1 cellular context compared by ENCODE assay signal in genomic region chr2:74806355-74806839, GRCh38.
TF ChIP-seq lines count a peak whose summit lies in the region.

No MANE protein-coding gene starts in this region.

TF ChIP-seq in HepG2, 621 proteins besides CTCF, POLR2A, EP300 and RAD21 (continued from another document and continues in another):
- TF ChIP-seq, protein P1, sequence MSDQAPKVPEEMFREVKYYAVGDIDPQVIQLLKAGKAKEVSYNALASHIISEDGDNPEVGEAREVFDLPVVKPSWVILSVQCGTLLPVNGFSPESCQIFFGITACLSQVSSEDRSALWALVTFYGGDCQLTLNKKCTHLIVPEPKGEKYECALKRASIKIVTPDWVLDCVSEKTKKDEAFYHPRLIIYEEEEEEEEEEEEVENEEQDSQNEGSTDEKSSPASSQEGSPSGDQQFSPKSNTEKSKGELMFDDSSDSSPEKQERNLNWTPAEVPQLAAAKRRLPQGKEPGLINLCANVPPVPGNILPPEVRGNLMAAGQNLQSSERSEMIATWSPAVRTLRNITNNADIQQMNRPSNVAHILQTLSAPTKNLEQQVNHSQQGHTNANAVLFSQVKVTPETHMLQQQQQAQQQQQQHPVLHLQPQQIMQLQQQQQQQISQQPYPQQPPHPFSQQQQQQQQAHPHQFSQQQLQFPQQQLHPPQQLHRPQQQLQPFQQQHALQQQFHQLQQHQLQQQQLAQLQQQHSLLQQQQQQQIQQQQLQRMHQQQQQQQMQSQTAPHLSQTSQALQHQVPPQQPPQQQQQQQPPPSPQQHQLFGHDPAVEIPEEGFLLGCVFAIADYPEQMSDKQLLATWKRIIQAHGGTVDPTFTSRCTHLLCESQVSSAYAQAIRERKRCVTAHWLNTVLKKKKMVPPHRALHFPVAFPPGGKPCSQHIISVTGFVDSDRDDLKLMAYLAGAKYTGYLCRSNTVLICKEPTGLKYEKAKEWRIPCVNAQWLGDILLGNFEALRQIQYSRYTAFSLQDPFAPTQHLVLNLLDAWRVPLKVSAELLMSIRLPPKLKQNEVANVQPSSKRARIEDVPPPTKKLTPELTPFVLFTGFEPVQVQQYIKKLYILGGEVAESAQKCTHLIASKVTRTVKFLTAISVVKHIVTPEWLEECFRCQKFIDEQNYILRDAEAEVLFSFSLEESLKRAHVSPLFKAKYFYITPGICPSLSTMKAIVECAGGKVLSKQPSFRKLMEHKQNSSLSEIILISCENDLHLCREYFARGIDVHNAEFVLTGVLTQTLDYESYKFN (CRISPR knock-in tag; conservative IDR thresholded peaks at IDR 0.05), result peak; percentile 74
- TF ChIP-seq ZNF432 (CRISPR knock-in tag; IDR thresholded peaks at IDR 0.05; ENCODE audit: borderline replicate concordance) (no peak), ZBTB10 (CRISPR knock-in tag; IDR thresholded peaks at IDR 0.05; ENCODE audit: borderline replicate concordance) (no peak), ZNF567 (CRISPR knock-in tag; IDR thresholded peaks at IDR 0.05; ENCODE audit: borderline replicate concordance) (no peak), ZNF501 (CRISPR knock-in tag; IDR thresholded peaks at IDR 0.05) (no peak), RBAK (CRISPR knock-in tag; IDR thresholded peaks at IDR 0.05) (no peak), SOX5 (CRISPR knock-in tag; IDR thresholded peaks at IDR 0.05; ENCODE audit: borderline replicate concordance) (peak; percentile 97), SRF (IDR thresholded peaks at IDR 0.05; ENCODE audit: low read depth, low read length) (no peak), ZNF205 (CRISPR knock-in tag; IDR thresholded peaks at IDR 0.05) (no peak), ZNF546 (CRISPR knock-in tag; conservative IDR thresholded peaks at IDR 0.05) (no peak), JUN (CRISPR knock-in tag; IDR thresholded peaks at IDR 0.05) (no peak), ZNF703 (CRISPR knock-in tag; IDR thresholded peaks at IDR 0.05; ENCODE audit: borderline replicate concordance) (no peak), NRL (CRISPR knock-in tag; IDR thresholded peaks at IDR 0.05; ENCODE audit: borderline replicate concordance) (no peak), SUZ12 (IDR thresholded peaks at IDR 0.05; ENCODE audit: low read depth, low read length) (no peak), GLMP (CRISPR knock-in tag; IDR thresholded peaks at IDR 0.05; ENCODE audit: borderline replicate concordance) (no peak), E2F2 (CRISPR knock-in tag; IDR thresholded peaks at IDR 0.05; ENCODE audit: borderline replicate concordance) (no peak), YEATS4 (CRISPR knock-in tag; IDR thresholded peaks at IDR 0.05; ENCODE audit: borderline replicate concordance) (no peak), HCFC1 (IDR thresholded peaks at IDR 0.05; ENCODE audit: low read depth, low read length) (no peak), ZNF674 (CRISPR knock-in tag; IDR thresholded peaks at IDR 0.05; ENCODE audit: low read depth) (no peak), IKZF4 (CRISPR knock-in tag; IDR thresholded peaks at IDR 0.05; ENCODE audit: borderline replicate concordance, low read depth, not compliant biosample characterization) (peak; percentile 33), CENPX (CRISPR knock-in tag; IDR thresholded peaks at IDR 0.05) (no peak), ATM (IDR thresholded peaks at IDR 0.05; ENCODE audit: borderline replicate concordance) (no peak), ZNF614 (CRISPR knock-in tag; IDR thresholded peaks at IDR 0.05; ENCODE audit: borderline replicate concordance) (no peak; the same call in 1 of the 2 replicates), GABPB1 (CRISPR knock-in tag; IDR thresholded peaks at IDR 0.05) (no peak), ZNF10 (CRISPR knock-in tag; IDR thresholded peaks at IDR 0.05; ENCODE audit: borderline replicate concordance, low read depth) (no peak), PAX8 (CRISPR knock-in tag; IDR thresholded peaks at IDR 0.05; ENCODE audit: borderline replicate concordance) (no peak), ARID5B (CRISPR knock-in tag; IDR thresholded peaks at IDR 0.05) (peak; percentile 89), SP4 (CRISPR knock-in tag; IDR thresholded peaks at IDR 0.05) (no peak), ZNF776 (CRISPR knock-in tag; IDR thresholded peaks at IDR 0.05) (no peak), SPEN (CRISPR knock-in tag; IDR thresholded peaks at IDR 0.05; ENCODE audit: low read depth) (no peak), ZNF713 (CRISPR knock-in tag; IDR thresholded peaks at IDR 0.05) (no peak), RELA (CRISPR knock-in tag; IDR thresholded peaks at IDR 0.05) (no peak), ZSCAN12 (CRISPR knock-in tag; IDR thresholded peaks at IDR 0.05) (no peak), ZNF441 (CRISPR knock-in tag; IDR thresholded peaks at IDR 0.05; ENCODE audit: borderline replicate concordance) (no peak), SNAPC4 (CRISPR knock-in tag; IDR thresholded peaks at IDR 0.05) (no peak), DPF2 (CRISPR knock-in tag; IDR thresholded peaks at IDR 0.05; ENCODE audit: borderline replicate concordance, low read depth) (0 out of 2 replicates have a peak, but pooled peaks have one; percentile 41)
- TF ChIP-seq, protein P2, sequence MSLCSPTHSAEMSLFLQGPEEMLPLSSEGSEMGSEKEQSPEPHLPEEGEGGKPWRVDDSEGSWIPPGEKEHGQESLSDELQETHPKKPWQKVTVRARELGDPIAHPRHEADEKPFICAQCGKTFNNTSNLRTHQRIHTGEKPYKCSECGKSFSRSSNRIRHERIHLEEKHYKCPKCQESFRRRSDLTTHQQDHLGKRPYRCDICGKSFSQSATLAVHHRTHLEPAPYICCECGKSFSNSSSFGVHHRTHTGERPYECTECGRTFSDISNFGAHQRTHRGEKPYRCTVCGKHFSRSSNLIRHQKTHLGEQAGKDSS (CRISPR knock-in tag; IDR thresholded peaks at IDR 0.05; ENCODE audit: borderline replicate concordance, low read depth), result no peak
- TF ChIP-seq, protein P3, sequence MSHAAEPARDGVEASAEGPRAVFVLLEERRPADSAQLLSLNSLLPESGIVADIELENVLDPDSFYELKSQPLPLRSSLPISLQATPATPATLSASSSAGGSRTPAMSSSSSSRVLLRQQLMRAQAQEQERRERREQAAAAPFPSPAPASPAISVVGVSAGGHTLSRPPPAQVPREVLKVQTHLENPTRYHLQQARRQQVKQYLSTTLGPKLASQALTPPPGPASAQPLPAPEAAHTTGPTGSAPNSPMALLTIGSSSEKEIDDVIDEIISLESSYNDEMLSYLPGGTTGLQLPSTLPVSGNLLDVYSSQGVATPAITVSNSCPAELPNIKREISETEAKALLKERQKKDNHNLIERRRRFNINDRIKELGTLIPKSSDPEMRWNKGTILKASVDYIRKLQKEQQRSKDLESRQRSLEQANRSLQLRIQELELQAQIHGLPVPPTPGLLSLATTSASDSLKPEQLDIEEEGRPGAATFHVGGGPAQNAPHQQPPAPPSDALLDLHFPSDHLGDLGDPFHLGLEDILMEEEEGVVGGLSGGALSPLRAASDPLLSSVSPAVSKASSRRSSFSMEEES (CRISPR knock-in tag; IDR thresholded peaks at IDR 0.05), result no peak
- TF ChIP-seq, protein P4, sequence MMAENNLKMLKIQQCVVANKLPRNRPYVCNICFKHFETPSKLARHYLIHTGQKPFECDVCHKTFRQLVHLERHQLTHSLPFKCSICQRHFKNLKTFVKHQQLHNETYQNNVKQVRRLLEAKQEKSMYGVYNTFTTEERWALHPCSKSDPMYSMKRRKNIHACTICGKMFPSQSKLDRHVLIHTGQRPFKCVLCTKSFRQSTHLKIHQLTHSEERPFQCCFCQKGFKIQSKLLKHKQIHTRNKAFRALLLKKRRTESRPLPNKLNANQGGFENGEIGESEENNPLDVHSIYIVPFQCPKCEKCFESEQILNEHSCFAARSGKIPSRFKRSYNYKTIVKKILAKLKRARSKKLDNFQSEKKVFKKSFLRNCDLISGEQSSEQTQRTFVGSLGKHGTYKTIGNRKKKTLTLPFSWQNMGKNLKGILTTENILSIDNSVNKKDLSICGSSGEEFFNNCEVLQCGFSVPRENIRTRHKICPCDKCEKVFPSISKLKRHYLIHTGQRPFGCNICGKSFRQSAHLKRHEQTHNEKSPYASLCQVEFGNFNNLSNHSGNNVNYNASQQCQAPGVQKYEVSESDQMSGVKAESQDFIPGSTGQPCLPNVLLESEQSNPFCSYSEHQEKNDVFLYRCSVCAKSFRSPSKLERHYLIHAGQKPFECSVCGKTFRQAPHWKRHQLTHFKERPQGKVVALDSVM (CRISPR knock-in tag; IDR thresholded peaks at IDR 0.05), result no peak
